In the genomic region with DNA sequence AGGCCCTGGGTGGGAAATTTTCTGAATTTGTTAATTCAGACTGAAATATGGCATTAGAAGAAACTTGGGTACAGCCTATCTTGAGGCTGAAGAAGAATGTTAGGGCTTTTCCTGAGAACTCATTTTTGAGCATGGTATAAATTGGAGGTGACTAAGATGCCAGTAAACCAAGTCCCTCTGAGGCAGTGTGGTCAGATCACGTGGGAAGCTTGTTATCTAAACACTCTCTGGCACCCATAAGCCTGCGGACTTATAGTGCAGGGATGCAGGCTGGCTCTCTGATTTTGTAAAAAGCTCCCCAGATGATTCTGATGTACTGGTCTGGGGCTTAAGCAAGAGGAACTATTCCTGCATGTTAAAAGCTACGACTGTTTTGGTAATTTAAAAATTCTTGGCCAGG, we compare ENCODE assay signal across 9 cellular contexts. TPM values are rescaled to one million over a fixed set of nuclear protein-coding genes. Genes with fewer than 3 reads are reported as not detected.
DNase-seq lines count a peak whose midpoint lies in the region; ATAC-seq and TF ChIP-seq lines count a peak whose summit lies in the region.
"Had no signal": no experiment of that assay in that cellular context is flagged by ENCODE, and none has a peak within 500 bp of the region (broad histone marks: within the 10 kb centered on the region; RNA-seq: fewer than 3 reads in every experiment).

No MANE protein-coding gene starts in this region.

- H3K9ac ChIP-seq in BLaER1 treated with 17β-estradiol and CSF1 and Interleukin-3, amounts not matched to agents 10 nM and 100 nM = 0 out of 22 replicates have a peak overlapping the region, but pooled peaks of 1 of the 11 experiments have one; percentile 10

- peaks cover 0 to 25% (median 3%) of the 10 kb centered on the region in 11 experiments; a peak in 11 of 22 replicates for H4K20me1 ChIP-seq in BLaER1 treated with 17β-estradiol and CSF1 and Interleukin-3, amounts not matched to agents 10 nM and 100 nM

- TF ChIP-seq CTCF in uterus (IDR thresholded peaks at IDR 0.05) = no peak

- H3K27ac Mint-ChIP-seq in activated T-cell treated with anti-CD3 and anti-CD28 coated beads, Interleukin-2, amount 50 U/mL, for 72 hours = peak overlapping the region; percentile 62
- H3K27ac Mint-ChIP-seq in immature natural killer cell = peak overlapping the region; percentile 60 to 93 (median 78)

- H3K4me2 ChIP-seq in BLaER1 treated with 17β-estradiol and CSF1 and Interleukin-3, amounts not matched to agents 10 nM and 100 nM = peak overlapping the region; percentile 21 to 85 (median 64)

- H3K9me3 ChIP-seq in BLaER1 treated with 17β-estradiol and CSF1 and Interleukin-3, amounts not matched to agents 10 nM and 100 nM (replicated peaks in 1 of 11) = no peaks in the 10 kb centered on the region
- no peaks in the 10 kb centered on the region for H3K9me3 ChIP-seq in uterus

- peak; percentile 74 for DNase-seq in HCEC 1CT
- peak; percentile 48 to 50 for DNase-seq in activated T-cell treated with anti-CD3 and anti-CD28 coated beads, Interleukin-2, amount 50 U/mL, for 72 hours
- DNase-seq in immature natural killer cell = peak; percentile 23 to 43 (median 29)
- no peak for DNase-seq in SW480 (ENCODE audit: low spot score)
- DNase-seq in uterus = no peak
- DNase-seq: stimulated activated CD4-positive, alpha-beta T cell treated with anti-CD3 and anti-CD28 coated beads, Interleukin-4, amount 100 ng/mL, for 4 hours had no signal

- H3K36me3 ChIP-seq in BLaER1 treated with 17β-estradiol and CSF1 and Interleukin-3, amounts not matched to agents 10 nM and 100 nM = peaks cover 24 to 48% (median 33%) of the 10 kb centered on the region in 11 experiments
- no peaks in the 10 kb centered on the region for H3K36me3 ChIP-seq in uterus

- peak overlapping the region in 1 of 2 donors; percentile 63 for H3K4me3 Mint-ChIP-seq in activated T-cell treated with anti-CD3 and anti-CD28 coated beads, Interleukin-2, amount 50 U/mL, for 72 hours
- H3K4me3 Mint-ChIP-seq in immature natural killer cell = peak overlapping the region; percentile 27 to 63 (median 50)

- no peak overlapping the region for H3K4me3 ChIP-seq in BLaER1 treated with 17β-estradiol and CSF1 and Interleukin-3, amounts not matched to agents 10 nM and 100 nM
- H3K4me3 ChIP-seq in uterus = no peak overlapping the region

- H3K27me3 ChIP-seq in BLaER1 treated with 17β-estradiol and CSF1 and Interleukin-3, amounts not matched to agents 10 nM and 100 nM = no peaks in the 10 kb centered on the region
- H3K27me3 ChIP-seq in uterus = no peaks in the 10 kb centered on the region

- peaks cover 60 to 84% (median 74%) of the 10 kb centered on the region in 10 experiments for H3K4me1 ChIP-seq in BLaER1 treated with 17β-estradiol and CSF1 and Interleukin-3, amounts not matched to agents 10 nM and 100 nM
- H3K4me1 ChIP-seq in uterus = peaks cover 4 to 10% of the 10 kb centered on the region in 2 donors

- peaks cover 3 to 7% of the 10 kb centered on the region in 2 donors for H3K36me3 Mint-ChIP-seq in activated T-cell treated with anti-CD3 and anti-CD28 coated beads, Interleukin-2, amount 50 U/mL, for 72 hours (ENCODE audit: insufficient read depth in 2 of 2)
- peaks cover 0 to 18% (median 17%) of the 10 kb centered on the region in 3 donors for H3K36me3 Mint-ChIP-seq in immature natural killer cell

- no peaks in the 10 kb centered on the region for H3K9me3 Mint-ChIP-seq in activated T-cell treated with anti-CD3 and anti-CD28 coated beads, Interleukin-2, amount 50 U/mL, for 72 hours
- no peaks in the 10 kb centered on the region for H3K9me3 Mint-ChIP-seq in immature natural killer cell

- H3K4me1 Mint-ChIP-seq in activated T-cell treated with anti-CD3 and anti-CD28 coated beads, Interleukin-2, amount 50 U/mL, for 72 hours (ENCODE audit: low read depth) = peaks cover 58% of the 10 kb centered on the region
- peaks cover 87 to 89% of the 10 kb centered on the region in 2 donors for H3K4me1 Mint-ChIP-seq in immature natural killer cell

- intact Hi-C loops in uterus (cut with DNase I; ENCODE audit: low total_unique reads) = no loop called here

- no peaks in the 10 kb centered on the region for H3K27me3 Mint-ChIP-seq in activated T-cell treated with anti-CD3 and anti-CD28 coated beads, Interleukin-2, amount 50 U/mL, for 72 hours (ENCODE audit: low read depth)
- peaks cover 2 to 9% (median 3%) of the 10 kb centered on the region in 3 donors for H3K27me3 Mint-ChIP-seq in immature natural killer cell (ENCODE audit: low read depth in 3 of 3)

- H3K27ac ChIP-seq in BLaER1 treated with 17β-estradiol and CSF1 and Interleukin-3, amounts not matched to agents 10 nM and 100 nM = peak overlapping the region; percentile 0 to 74 (median 55); a peak in 15 of 22 replicates
- H3K27ac ChIP-seq in uterus = no peak overlapping the region

- ATAC-seq in activated T-cell treated with anti-CD3 and anti-CD28 coated beads, Interleukin-2, amount 50 U/mL, for 72 hours (replicated peaks in 1 of 2) = peak; percentile 62 to 67
- ATAC-seq in HG03520 (IDR thresholded peaks at IDR 0.05; ENCODE audit: unreplicated experiment) (no peak), GM19467 (IDR thresholded peaks at IDR 0.05; ENCODE audit: unreplicated experiment) (no peak)

- no peak for TF ChIP-seq POLR2A in uterus (IDR thresholded peaks at IDR 0.05)

RNA-seq across cellular contexts. Expression of gene MTMR12, which starts 34.3 kb away (rescaled TPM):
- total RNA-seq in activated T-cell treated with anti-CD3 and anti-CD28 coated beads, Interleukin-2, amount 50 U/mL, for 72 hours = 10 to 100 TPM; 22.1 to 23.5 TPM
- polyA plus RNA-seq in immature natural killer cell = 10 to 100 TPM; 17.2 to 30.5 (median 20.3) TPM
- 10 to 100 TPM; 37.6 to 96.6 (median 54.6) TPM for total RNA-seq in uterus

Comparison
In these comparisons a context has a peak if more than half of its experiments do, and no peak if none do; other contexts are left out.
1. H3K27ac ChIP-seq: peak in BLaER1 treated with 17β-estradiol and CSF1 and Interleukin-3, amounts not matched to agents 10 nM and 100 nM (11 of 11); none in uterus (0 of 2).
2. DNase-seq: peak in HCEC 1CT (single experiment), activated T-cell treated with anti-CD3 and anti-CD28 coated beads, Interleukin-2, amount 50 U/mL, for 72 hours (2 of 2) and immature natural killer cell (3 of 3); none in SW480 (single experiment) and uterus (0 of 2).
3. ATAC-seq: peak in activated T-cell treated with anti-CD3 and anti-CD28 coated beads, Interleukin-2, amount 50 U/mL, for 72 hours (2 of 2); none in HG03520 (single experiment) and GM19467 (single experiment).